ENCODE assay signal across 8 cellular contexts in genomic region chr12:32522322-32523221, GRCh38.
DNase-seq lines count a peak whose midpoint lies in the region; ATAC-seq and TF ChIP-seq lines count a peak whose summit lies in the region.

No MANE protein-coding gene starts in this region.

- ATAC-seq in GM21447 (IDR thresholded peaks at IDR 0.05; ENCODE audit: unreplicated experiment) = peak; percentile 78
- ATAC-seq in IMR-90 (ENCODE audit: low read depth) = no peak
- no peak for ATAC-seq in activated CD4-positive, CD25-positive, alpha-beta regulatory T cell treated with anti-CD3 and anti-CD28 coated beads, Interleukin-2, amount 50 U/mL, for 24 hours

- H3K27me3 ChIP-seq in IMR-90 (ENCODE audit: control insufficient read depth, insufficient read depth, low read length) = no peaks in the 10 kb centered on the region
- H3K27me3 ChIP-seq in CD4-positive, alpha-beta memory T cell (ENCODE audit: insufficient read depth, low read length) = no peaks in the 10 kb centered on the region

- no peak overlapping the region for H3K4me3 ChIP-seq in IMR-90 (ENCODE audit: insufficient read depth, low read depth, low read length)
- no peak overlapping the region for H3K4me3 ChIP-seq in fibroblast of the aortic adventitia (ENCODE audit: low read depth, low read length)
- no peak overlapping the region for H3K4me3 ChIP-seq in CD4-positive, alpha-beta memory T cell (ENCODE audit: low read length in 2 of 2)

- CTCF ChIA-PET in IMR-90 (lab: Yijun Ruan, JAX) = no interaction called here
- CTCF ChIA-PET in CD4-positive, alpha-beta memory T cell (lab: Charles Lee; ENCODE audit: partially characterized antibody) = interaction anchor here (0.5 kb wide), 1 partner anchor 146 kb away, joined by 3 read pairs; no protein-coding TSS in a partner anchor

- no peak overlapping the region for H3K14ac ChIP-seq in IMR-90 (replicated peaks; ENCODE audit: low read depth, low read length)

- POLR2A ChIA-PET in IMR-90 (lab: Charles Lee; ENCODE audit: unreplicated experiment) = no interaction called here
- POLR2A ChIA-PET in CD4-positive, alpha-beta memory T cell (lab: Charles Lee; ENCODE audit: partially characterized antibody) = no interaction called here

- H4K20me1 ChIP-seq in IMR-90 (ENCODE audit: insufficient read depth, low read length) = no peaks in the 10 kb centered on the region

- no peak overlapping the region for H4K91ac ChIP-seq in IMR-90 (ENCODE audit: insufficient read depth, low read depth, low read length)

- H3K18ac ChIP-seq in IMR-90 (ENCODE audit: low read depth, low read length) = 0 out of 2 replicates have a peak overlapping the region, but pooled peaks have one; percentile 41

- intact Hi-C loops in IMR-90 (cut with micrococcal nuclease) = no loop called here
- intact Hi-C loops in CD4-positive, alpha-beta memory T cell (cut with micrococcal nuclease) = no loop called here

- H3K79me1 ChIP-seq in IMR-90 (ENCODE audit: low read depth in 1 of 2, low read length in 2 of 2) = no peaks in the 10 kb centered on the region

- in situ Hi-C loops in IMR-90 (cut with MboI; ENCODE audit: low sequenced_read_pairs) = no loop called here

- no peak for TF ChIP-seq RAD21 in IMR-90 (IDR thresholded peaks at IDR 0.05; ENCODE audit: low read length)

- DNase-seq in IMR-90 (no peak), fibroblast of the aortic adventitia (ENCODE audit: low read depth) (peak; percentile 23), stromal cell of bone marrow (ENCODE audit: low read depth) (peak; percentile 40), superior temporal gyrus (ENCODE audit: extremely low spot score) (no peak), NCI-H69 (lab: John Stamatoyannopoulos, UW) (no peak)
- DNase-seq in CD4-positive, alpha-beta memory T cell = no peak

- no peak overlapping the region for H3K27ac ChIP-seq in IMR-90 (ENCODE audit: insufficient read depth, low read length)
- no peak overlapping the region for H3K27ac ChIP-seq in CD4-positive, alpha-beta memory T cell (ENCODE audit: low read depth, low read length)

- no peak overlapping the region for H2AK9ac ChIP-seq in IMR-90 (replicated peaks; ENCODE audit: low read depth, low read length, poor library complexity)

- no peak overlapping the region for H4K5ac ChIP-seq in IMR-90 (ENCODE audit: low read depth, low read length)

- H2BK20ac ChIP-seq in IMR-90 (ENCODE audit: low read depth, low read length) = no peak overlapping the region

- H2BK15ac ChIP-seq in IMR-90 (ENCODE audit: low read depth, low read length) = no peak overlapping the region

- H2BK5ac ChIP-seq in IMR-90 (ENCODE audit: low read depth, low read length, poor library complexity, severe bottlenecking) = no peak overlapping the region

- H3K4ac ChIP-seq in IMR-90 (ENCODE audit: low read depth, low read length) = no peak overlapping the region

- no peaks in the 10 kb centered on the region for H3K4me1 ChIP-seq in IMR-90 (ENCODE audit: control insufficient read depth, insufficient read depth, low read length)
- no peaks in the 10 kb centered on the region for H3K4me1 ChIP-seq in CD4-positive, alpha-beta memory T cell (ENCODE audit: insufficient read depth, low read length)

- H3K4me2 ChIP-seq in IMR-90 (ENCODE audit: low read depth, low read length) = no peak overlapping the region

- no peak overlapping the region for H3K27ac Mint-ChIP-seq in CD4-positive, alpha-beta memory T cell

- H2BK120ac ChIP-seq in IMR-90 (ENCODE audit: low read depth, low read length) = no peak overlapping the region

- no peak overlapping the region for H4K8ac ChIP-seq in IMR-90 (ENCODE audit: low read depth in 2 of 2, low read length in 2 of 2)

- H3K27me3 Mint-ChIP-seq in CD4-positive, alpha-beta memory T cell = peaks cover 2 to 10% of the 10 kb centered on the region in 2 donors

- H3K23ac ChIP-seq in IMR-90 (ENCODE audit: low read depth, low read length) = no peak overlapping the region

- no peak overlapping the region for H3K56ac ChIP-seq in IMR-90 (ENCODE audit: extremely low read depth, insufficient read depth, low read length)

- peaks cover 0 to 1% (median 0%) of the 10 kb centered on the region in 4 donors for H3K4me1 Mint-ChIP-seq in CD4-positive, alpha-beta memory T cell

- no peaks in the 10 kb centered on the region for H3K9me3 Mint-ChIP-seq in CD4-positive, alpha-beta memory T cell

- 43% methylated on average over 1 of the region's 5 CpGs; no CpG with 5 or more reads in 1 of the 2 experiments for WGBS in IMR-90 (ENCODE audit: extremely low coverage in 2 of 2, insufficient read length in 1 of 2), 2 experiments

- no peaks in the 10 kb centered on the region for H3K9me3 ChIP-seq in IMR-90 (ENCODE audit: control insufficient read depth, insufficient read depth, low read length)
- no peaks in the 10 kb centered on the region for H3K9me3 ChIP-seq in CD4-positive, alpha-beta memory T cell (ENCODE audit: control insufficient read depth in 1 of 2, low read length in 2 of 2)

- H3K9me1 ChIP-seq in IMR-90 (ENCODE audit: insufficient read depth, low read length) = 0 out of 2 replicates have a peak, but pooled peaks cover 2% of the 10 kb centered on the region

- no peaks in the 10 kb centered on the region for H3K36me3 ChIP-seq in IMR-90 (ENCODE audit: control insufficient read depth, insufficient read depth, low read length)
- H3K36me3 ChIP-seq in CD4-positive, alpha-beta memory T cell (ENCODE audit: insufficient read depth, low read length) = no peaks in the 10 kb centered on the region

- dilution Hi-C loops in IMR-90 (cut with HindIII; ENCODE audit: low sequenced_read_pairs, unreplicated experiment) = no loop called here

- H3K9ac ChIP-seq in IMR-90 (ENCODE audit: low read depth, low read length) = no peak overlapping the region

- H2AFZ ChIP-seq in IMR-90 (replicated peaks; ENCODE audit: low read length, poor library complexity) = no peak overlapping the region

- no peak overlapping the region for H2AK5ac ChIP-seq in IMR-90 (ENCODE audit: low read depth, low read length)

- no TSS peak for BruUV-seq in IMR-90 (replicated peaks; lab: Mats Ljungman, UMichigan)

- H3K4me3 Mint-ChIP-seq in CD4-positive, alpha-beta memory T cell = no peak overlapping the region

- H3K36me3 Mint-ChIP-seq in CD4-positive, alpha-beta memory T cell = no peaks in the 10 kb centered on the region

- no peak for TF ChIP-seq POLR2A in IMR-90 (IDR thresholded peaks at IDR 0.05; ENCODE audit: low read depth, low read length)

- TF ChIP-seq CTCF in IMR-90 (conservative IDR thresholded peaks at IDR 0.05; ENCODE audit: low read depth, low read length) (no peak), fibroblast of the aortic adventitia (IDR thresholded peaks at IDR 0.05; ENCODE audit: insufficient read depth, low read length) (no peak)

TF ChIP-seq in IMR-90, 13 proteins besides CTCF, POLR2A, EP300 and RAD21:
- TF ChIP-seq CHD1 (IDR thresholded peaks at IDR 0.05; ENCODE audit: low read depth, low read length) = no peak
- no peak for TF ChIP-seq CEBPB (IDR thresholded peaks at IDR 0.05; ENCODE audit: low read depth, low read length)
- TF ChIP-seq RFX5 (IDR thresholded peaks at IDR 0.05; ENCODE audit: low read depth, low read length) = no peak
- TF ChIP-seq RCOR1 (IDR thresholded peaks at IDR 0.05; ENCODE audit: insufficient replicate concordance, low read length) = no peak
- TF ChIP-seq, protein P1, sequence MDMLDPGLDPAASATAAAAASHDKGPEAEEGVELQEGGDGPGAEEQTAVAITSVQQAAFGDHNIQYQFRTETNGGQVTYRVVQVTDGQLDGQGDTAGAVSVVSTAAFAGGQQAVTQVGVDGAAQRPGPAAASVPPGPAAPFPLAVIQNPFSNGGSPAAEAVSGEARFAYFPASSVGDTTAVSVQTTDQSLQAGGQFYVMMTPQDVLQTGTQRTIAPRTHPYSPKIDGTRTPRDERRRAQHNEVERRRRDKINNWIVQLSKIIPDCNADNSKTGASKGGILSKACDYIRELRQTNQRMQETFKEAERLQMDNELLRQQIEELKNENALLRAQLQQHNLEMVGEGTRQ (IDR thresholded peaks at IDR 0.05; ENCODE audit: low read depth, low read length) = no peak
- TF ChIP-seq ELK1 (IDR thresholded peaks at IDR 0.05; ENCODE audit: borderline replicate concordance, low read depth, low read length) = no peak
- TF ChIP-seq NFE2L2 (IDR thresholded peaks at IDR 0.05; ENCODE audit: low read depth, low read length) = no peak

Comparison
In these comparisons a context has a peak if more than half of its experiments do, and no peak if none do; other contexts are left out.
1. DNase-seq: peak in fibroblast of the aortic adventitia (single experiment) and stromal cell of bone marrow (single experiment); none in IMR-90 (single experiment), CD4-positive, alpha-beta memory T cell (0 of 5), superior temporal gyrus (single experiment) and NCI-H69 (single experiment).